In genomic region chr22:35227248-35227647, GRCh38 we compare ENCODE assay signal across 35 cellular contexts. TPM values are rescaled to one million over a fixed set of nuclear protein-coding genes. Genes with fewer than 3 reads are reported as not detected.
DNase-seq lines count a peak whose midpoint lies in the region; FAIRE-seq and TF ChIP-seq lines count a peak whose summit lies in the region.
"Had no signal": no experiment of that assay in that cellular context is flagged by ENCODE, and none has a peak within 500 bp of the region (broad histone marks: within the 10 kb centered on the region; RNA-seq: fewer than 3 reads in every experiment).

No MANE protein-coding gene starts in this region.

- H3K36me3 Mint-ChIP-seq in endodermal cell (ENCODE audit: low read depth) (no peaks in the 10 kb centered on the region), glutamatergic neuron (ENCODE audit: unreplicated experiment) (no peaks in the 10 kb centered on the region)
- H3K36me3 Mint-ChIP-seq: CD4-positive, CD25-positive, alpha-beta regulatory T cell; natural killer cell had no signal

- 85 to 89% methylated on average over 2 to 3 of the region's 3 CpGs for WGBS in endodermal cell (ENCODE audit: insufficient coverage in 1 of 2, insufficient read length in 1 of 2), 2 experiments
- WGBS in thyroid gland, 2 donors = 64 to 75% methylated on average over 3 of the region's 3 CpGs

- in situ Hi-C loops in KBM-7 (cut with MboI; ENCODE audit: low pct_unique_long_range_greater_than_20kb, low sequenced_read_pairs) = no loop called here

- H3K4me1 ChIP-seq in BLaER1 (peaks cover 6% of the 10 kb centered on the region; the same call in 1 of the 2 replicates), endodermal cell (ENCODE audit: control insufficient read depth, insufficient read depth, low read length) (no peaks in the 10 kb centered on the region), thyroid gland (peaks cover 0 to 7% of the 10 kb centered on the region in 2 donors)
- H3K4me1 ChIP-seq: gastroesophageal sphincter had no signal

- no peak overlapping the region for H3K27ac ChIP-seq in BLaER1
- no peak overlapping the region for H3K27ac ChIP-seq in endodermal cell (ENCODE audit: low read depth, low read length)
- no peak overlapping the region for H3K27ac ChIP-seq in thyroid gland
- H3K27ac ChIP-seq: body of pancreas, gastroesophageal sphincter, hepatocyte, prostate gland, upper lobe of left lung, VCaP had no signal

- intact Hi-C loops in thyroid gland (cut with DNase I) = no loop called here

- H3K9me3 ChIP-seq in BLaER1 (no peaks in the 10 kb centered on the region), endodermal cell (ENCODE audit: control insufficient read depth, low read length) (no peaks in the 10 kb centered on the region), thyroid gland (no peaks in the 10 kb centered on the region)
- H3K9me3 ChIP-seq: body of pancreas, mucosa of descending colon, prostate gland, SK-N-SH, upper lobe of left lung had no signal

- H3K9me3 Mint-ChIP-seq in endodermal cell (peaks cover 2% of the 10 kb centered on the region), glutamatergic neuron (ENCODE audit: unreplicated experiment) (no peaks in the 10 kb centered on the region)
- H3K9me3 Mint-ChIP-seq: activated CD8-positive, alpha-beta T cell treated with anti-CD3 and anti-CD28 coated beads for 36 hours; activated T-helper 17 cell treated with anti-CD3 and anti-CD28 coated beads, Interleukin-2, amount 50 U/mL, for 72 hours; natural killer cell had no signal

- TF ChIP-seq CTCF in endodermal cell (conservative IDR thresholded peaks at IDR 0.05) (no peak), glutamatergic neuron (IDR thresholded peaks at IDR 0.05; ENCODE audit: partially characterized antibody, unreplicated experiment) (no peak), thyroid gland (IDR thresholded peaks at IDR 0.05) (no peak)

- no peak for FAIRE-seq in H54 (lab: Jason Lieb, UNC)
- FAIRE-seq: GM18507, GM19239 had no signal

- H3K36me3 ChIP-seq in BLaER1 (no peaks in the 10 kb centered on the region), endodermal cell (ENCODE audit: control insufficient read depth, insufficient read depth, low read length) (no peaks in the 10 kb centered on the region), thyroid gland (no peaks in the 10 kb centered on the region)
- H3K36me3 ChIP-seq: gastroesophageal sphincter, prostate gland, upper lobe of left lung had no signal

- peak overlapping the region; percentile 28; the same call in 1 of the 2 replicates for H3K4me2 ChIP-seq in BLaER1
- H3K4me2 ChIP-seq: hepatocyte, SK-N-SH had no signal

- H3K27ac Mint-ChIP-seq in endodermal cell = peak overlapping the region; percentile 16
- H3K27ac Mint-ChIP-seq in glutamatergic neuron (ENCODE audit: unreplicated experiment) = no peak overlapping the region
- H3K27ac Mint-ChIP-seq: activated CD4-positive, alpha-beta T cell treated with anti-CD3 and anti-CD28 coated beads for 36 hours; activated CD8-positive, alpha-beta T cell treated with anti-CD3 and anti-CD28 coated beads for 36 hours; activated T-helper 17 cell treated with anti-CD3 and anti-CD28 coated beads, Interleukin-2, amount 50 U/mL, for 72 hours; CD4-positive, CD25-positive, alpha-beta regulatory T cell; natural killer cell; T-helper 17 cell had no signal

- no peak overlapping the region for H3K4me3 Mint-ChIP-seq in endodermal cell
- no peak overlapping the region for H3K4me3 Mint-ChIP-seq in glutamatergic neuron (ENCODE audit: unreplicated experiment)
- H3K4me3 Mint-ChIP-seq: activated CD4-positive, alpha-beta T cell treated with anti-CD3 and anti-CD28 coated beads for 36 hours; activated CD8-positive, alpha-beta T cell treated with anti-CD3 and anti-CD28 coated beads for 36 hours; activated T-helper 17 cell treated with anti-CD3 and anti-CD28 coated beads, Interleukin-2, amount 50 U/mL, for 72 hours; CD4-positive, CD25-positive, alpha-beta regulatory T cell; natural killer cell; T-helper 17 cell had no signal

- TF ChIP-seq POLR2A in H54 (IDR thresholded peaks at IDR 0.05; ENCODE audit: low read depth, low read length) = no peak
- TF ChIP-seq POLR2A in thyroid gland (IDR thresholded peaks at IDR 0.05) = no peak

- no peaks in the 10 kb centered on the region for H3K27me3 ChIP-seq in BLaER1
- H3K27me3 ChIP-seq in endodermal cell (ENCODE audit: control insufficient read depth, insufficient read depth, low read length, poor library complexity, severe bottlenecking) = no peaks in the 10 kb centered on the region
- H3K27me3 ChIP-seq in thyroid gland = no peaks in the 10 kb centered on the region
- H3K27me3 ChIP-seq: upper lobe of left lung had no signal

- H3K27me3 Mint-ChIP-seq in endodermal cell (ENCODE audit: insufficient read depth) (peaks cover under 1% of the 10 kb centered on the region), glutamatergic neuron (ENCODE audit: unreplicated experiment) (peaks cover 3% of the 10 kb centered on the region)

- H4K20me1 ChIP-seq in BLaER1 = no peaks in the 10 kb centered on the region

- H3K4me3 ChIP-seq in BLaER1 (no peak overlapping the region), endodermal cell (ENCODE audit: low read length) (no peak overlapping the region), thyroid gland (replicated peaks in 1 of 3) (no peak overlapping the region)
- H3K4me3 ChIP-seq: body of pancreas, gastroesophageal sphincter, hepatocyte, mucosa of descending colon, prostate gland, upper lobe of left lung had no signal

- DNase-seq in KBM-7 (peak; percentile 42), OCI-M1 (lab: John Stamatoyannopoulos, UW) (peak; percentile 39), endodermal cell (peak; percentile 79), glutamatergic neuron (no peak), dedifferentiated amniotic fluid mesenchymal stem cell (ENCODE audit: extremely low spot score) (no peak), H54 (ENCODE audit: insufficient read length, low spot score) (no peak), thyroid gland (no peak)
- DNase-seq: activated CD4-positive, alpha-beta T cell treated with anti-CD3 and anti-CD28 coated beads for 36 hours; activated CD8-positive, alpha-beta T cell treated with anti-CD3 and anti-CD28 coated beads for 36 hours; activated naive CD4-positive, alpha-beta T cell treated with anti-CD3 and anti-CD28 coated beads, Interleukin-2, amount 50 U/mL, for 16 hours; body of pancreas; Calu3; CD4-positive, CD25-positive, alpha-beta regulatory T cell; DMS79; GOT3; left cardiac atrium; mucosa of descending colon; natural killer cell; NCI-H1048; NCI-H1694; NCI-H446; NCI-H774; occipital lobe; SK-N-SH; stimulated activated CD4-positive, alpha-beta T cell treated with anti-CD3 and anti-CD28 coated beads, Interleukin-4, amount 100 ng/mL, for 24 hours; T-helper 17 cell; upper lobe of left lung had no signal

- H3K9ac ChIP-seq in BLaER1 (no peak overlapping the region), endodermal cell (ENCODE audit: extremely low read depth, low read length, poor library complexity, severe bottlenecking) (no peak overlapping the region)
- H3K9ac ChIP-seq: SK-N-SH had no signal

- H3K4me1 Mint-ChIP-seq in endodermal cell = peaks cover 26% of the 10 kb centered on the region
- no peaks in the 10 kb centered on the region for H3K4me1 Mint-ChIP-seq in glutamatergic neuron (ENCODE audit: low read depth, unreplicated experiment)
- H3K4me1 Mint-ChIP-seq: activated CD4-positive, alpha-beta T cell treated with anti-CD3 and anti-CD28 coated beads for 36 hours; natural killer cell had no signal

RNA-seq across cellular contexts. Expression of gene HMGXB4, which starts 30.0 kb away (rescaled TPM):
- total RNA-seq in endodermal cell (10 to 100 TPM; 36.2 to 58.9 TPM), glutamatergic neuron (ENCODE audit: unreplicated experiment) (14.4 TPM), thyroid gland (10 to 100 TPM; 13.8 to 24.7 (median 19.9) TPM)
- 49.8 TPM for polyA plus RNA-seq in endodermal cell (2013, experiment 1 of 2)
- polyA plus RNA-seq in endodermal cell (2013, experiment 2 of 2) = 50.5 TPM

Comparison
In these comparisons a context has a peak if more than half of its experiments do, and no peak if none do; other contexts are left out.
1. DNase-seq: peak in KBM-7 (single experiment), OCI-M1 (single experiment) and endodermal cell (single experiment); none in glutamatergic neuron (single experiment), dedifferentiated amniotic fluid mesenchymal stem cell (single experiment), H54 (single experiment) and thyroid gland (0 of 2).